9 cellular contexts compared by ENCODE assay signal in the genomic region with DNA sequence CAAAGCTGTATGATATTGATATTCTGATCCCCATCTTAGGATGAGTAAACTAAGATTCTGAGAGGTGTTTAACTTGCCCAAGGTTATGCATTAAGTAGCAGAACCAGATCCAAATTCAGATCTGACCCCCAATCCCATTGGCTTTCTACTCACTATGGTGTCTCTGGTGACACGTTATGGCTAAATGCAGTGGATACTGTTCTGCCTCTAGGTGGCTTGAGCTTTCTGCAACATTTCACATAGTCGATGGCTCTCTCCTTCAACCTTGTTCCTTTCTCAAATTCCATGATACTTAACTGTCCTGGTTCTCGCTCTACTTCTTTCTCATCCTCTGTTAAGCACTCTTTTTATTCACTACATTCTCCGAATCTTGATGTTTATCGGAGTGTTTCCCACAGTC. TPM values are rescaled to one million over a fixed set of nuclear protein-coding genes. Genes with fewer than 3 reads are reported as not detected.
DNase-seq lines count a peak whose midpoint lies in the region; ATAC-seq, FAIRE-seq and TF ChIP-seq lines count a peak whose summit lies in the region.
"Had no signal": no experiment of that assay in that cellular context is flagged by ENCODE, and none has a peak within 500 bp of the region (broad histone marks: within the 10 kb centered on the region; RNA-seq: fewer than 3 reads in every experiment).

No MANE protein-coding gene starts in this region.

- H3K4me3 Mint-ChIP-seq in activated CD4-positive, alpha-beta memory T cell treated with anti-CD3 and anti-CD28 coated beads, Interleukin-2, amount 10 ng/mL, durations not matched to agents 7 days and 5 days = no peak overlapping the region
- H3K4me3 Mint-ChIP-seq: naive B cell had no signal

- H3K79me2 ChIP-seq in keratinocyte (ENCODE audit: control insufficient read depth, insufficient read depth, low read length) = no peaks in the 10 kb centered on the region

- H3K9me3 Mint-ChIP-seq in activated CD4-positive, alpha-beta memory T cell treated with anti-CD3 and anti-CD28 coated beads, Interleukin-2, amount 10 ng/mL, durations not matched to agents 7 days and 5 days = no peaks in the 10 kb centered on the region
- H3K9me3 Mint-ChIP-seq: naive B cell had no signal

- dilution Hi-C loops in keratinocyte (cut with MboI; ENCODE audit: extremely low pct_ligation_motif_present, low sequenced_read_pairs) = no loop called here

- POLR2A ChIA-PET in activated CD4-positive, alpha-beta memory T cell treated with anti-CD3 and anti-CD28 coated beads, Interleukin-2, amount 10 ng/mL, durations not matched to agents 7 days and 5 days (lab: Charles Lee) = no interaction called here

- no peaks in the 10 kb centered on the region for H3K9me1 ChIP-seq in keratinocyte (ENCODE audit: control insufficient read depth, extremely low read depth, insufficient read depth, low read length)

- H3K4me2 ChIP-seq in keratinocyte (ENCODE audit: control insufficient read depth, extremely low read depth, insufficient read depth, low read depth, low read length) = no peak overlapping the region

- no peaks in the 10 kb centered on the region for H3K4me1 Mint-ChIP-seq in activated CD4-positive, alpha-beta memory T cell treated with anti-CD3 and anti-CD28 coated beads, Interleukin-2, amount 10 ng/mL, durations not matched to agents 7 days and 5 days
- H3K4me1 Mint-ChIP-seq: naive B cell had no signal

- no peak overlapping the region for H3K4me3 ChIP-seq in keratinocyte (ENCODE audit: control insufficient read depth in 2 of 3, extremely low read depth in 1 of 3, insufficient read depth in 2 of 3, low read depth in 1 of 3, low read length in 3 of 3)

- ATAC-seq in GM21825 (IDR thresholded peaks at IDR 0.05; ENCODE audit: unreplicated experiment) (peak; percentile 66), HG03196 (IDR thresholded peaks at IDR 0.05; ENCODE audit: unreplicated experiment) (no peak)

- no peaks in the 10 kb centered on the region for H4K20me1 ChIP-seq in keratinocyte (ENCODE audit: control insufficient read depth, extremely low read depth, insufficient read depth, low read length)

- DNase-seq in DMS53 (lab: John Stamatoyannopoulos, UW) = peak; percentile 62
- DNase-seq in RPMI7951 (ENCODE audit: low read depth) = peak; percentile 34
- no peak for DNase-seq in keratinocyte (ENCODE audit: low read depth, low spot score)
- DNase-seq in activated CD4-positive, alpha-beta T cell treated with anti-CD3 and anti-CD28 coated beads, Interleukin-2, amount 50 U/mL, for 1 hour = no peak
- no peak for DNase-seq in activated CD4-positive, alpha-beta memory T cell treated with anti-CD3 and anti-CD28 coated beads, Interleukin-2, amount 10 ng/mL, durations not matched to agents 7 days and 5 days
- DNase-seq in NCI-H1694 treated with DMSO at 0.1 percent for 48 hours (lab: John Stamatoyannopoulos, UW) = no peak
- DNase-seq: naive B cell had no signal

- H3K9ac ChIP-seq in keratinocyte (ENCODE audit: control insufficient read depth, extremely low read depth, insufficient read depth, low read length) = no peak overlapping the region

- no peak overlapping the region for H3K27ac ChIP-seq in keratinocyte (ENCODE audit: control insufficient read depth, insufficient read depth, low read length)

- CTCF ChIA-PET in activated CD4-positive, alpha-beta memory T cell treated with anti-CD3 and anti-CD28 coated beads, Interleukin-2, amount 10 ng/mL, durations not matched to agents 7 days and 5 days (lab: Charles Lee) = interaction anchor here (1.0 to 1.6 kb wide), 4 partner anchors 81 to 225 kb away, joined by 3 to 5 read pairs (median 3); no protein-coding TSS in a partner anchor

- no peak overlapping the region for H3K27ac Mint-ChIP-seq in activated CD4-positive, alpha-beta memory T cell treated with anti-CD3 and anti-CD28 coated beads, Interleukin-2, amount 10 ng/mL, durations not matched to agents 7 days and 5 days
- H3K27ac Mint-ChIP-seq: naive B cell had no signal

- peak; percentile 33 to 58 (median 39) for TF ChIP-seq CTCF in keratinocyte (optimal IDR thresholded peaks at IDR 0.05 in 1 of 3, IDR thresholded peaks at IDR 0.05 in 1 of 3, conservative IDR thresholded peaks at IDR 0.05 in 1 of 3; ENCODE audit: extremely low read depth in 1 of 3, insufficient read depth in 2 of 3, low read length in 3 of 3)

- H3K36me3 Mint-ChIP-seq in activated CD4-positive, alpha-beta memory T cell treated with anti-CD3 and anti-CD28 coated beads, Interleukin-2, amount 10 ng/mL, durations not matched to agents 7 days and 5 days (ENCODE audit: low read depth) = no peaks in the 10 kb centered on the region
- H3K36me3 Mint-ChIP-seq: naive B cell had no signal

- no peaks in the 10 kb centered on the region for H3K27me3 ChIP-seq in keratinocyte (ENCODE audit: control insufficient read depth, extremely low read depth, insufficient read depth, low read length)

- no peak overlapping the region for H2AFZ ChIP-seq in keratinocyte (ENCODE audit: control insufficient read depth, low read length)

- FAIRE-seq in keratinocyte (lab: Jason Lieb, UNC) = peak; percentile 34

- no peaks in the 10 kb centered on the region for H3K36me3 ChIP-seq in keratinocyte (ENCODE audit: control insufficient read depth in 2 of 2, extremely low read depth in 1 of 2, insufficient read depth in 2 of 2, low read length in 2 of 2)

- H3K27me3 Mint-ChIP-seq in activated CD4-positive, alpha-beta memory T cell treated with anti-CD3 and anti-CD28 coated beads, Interleukin-2, amount 10 ng/mL, durations not matched to agents 7 days and 5 days = peaks cover 13% of the 10 kb centered on the region

- H3K4me1 ChIP-seq in keratinocyte (ENCODE audit: control insufficient read depth, extremely low read depth, insufficient read depth, low read length) = peaks cover 21% of the 10 kb centered on the region

- no peaks in the 10 kb centered on the region for H3K9me3 ChIP-seq in keratinocyte (ENCODE audit: control insufficient read depth, low read depth, low read length)

RNA-seq across cellular contexts. Expression of a gene that starts 9.4 kb away (rescaled TPM):
- total RNA-seq in RPMI7951 (2014; rRNA removed; shearing (Covaris generic)) = not detected in 2 replicates
- polyA plus RNA-seq in keratinocyte = not detected in 3 replicates
- not detected for polyA plus RNA-seq in keratinocyte (2011; ENCODE audit: low read depth)
- polyA plus RNA-seq in keratinocyte (2011; cell fraction: cytosol; rRNA removed) = not detected in 2 replicates
- polyA plus RNA-seq in keratinocyte (2011; cell fraction: nucleus; rRNA removed) = not detected in 2 replicates
- polyA plus RNA-seq in keratinocyte (2012; ENCODE audit: low replicate concordance) = not detected in 2 replicates
- polyA minus RNA-seq in keratinocyte = not detected in 3 replicates
- polyA minus RNA-seq in keratinocyte (2011; cell fraction: cytosol; rRNA and poly(A)+ RNA removed) = not detected
- polyA minus RNA-seq in keratinocyte (2011; cell fraction: nucleus; rRNA and poly(A)+ RNA removed) = not detected in 2 replicates
- total RNA-seq in activated CD4-positive, alpha-beta memory T cell treated with anti-CD3 and anti-CD28 coated beads, Interleukin-2, amount 10 ng/mL, durations not matched to agents 7 days and 5 days = not detected

RNA-seq across cellular contexts. Expression of a gene that starts 22.0 kb away (rescaled TPM):
- 2.4 TPM in 2 replicates for total RNA-seq in RPMI7951 (2014; rRNA removed; shearing (Covaris generic))
- 0.33 to 0.77 TPM (median 0.39 TPM) in 3 replicates for polyA plus RNA-seq in keratinocyte
- polyA plus RNA-seq in keratinocyte (2011; ENCODE audit: low read depth) = not detected
- polyA plus RNA-seq in keratinocyte (2011; cell fraction: cytosol; rRNA removed) = 0.26 and 0.30 TPM in 2 replicates
- polyA plus RNA-seq in keratinocyte (2011; cell fraction: nucleus; rRNA removed) = 0.61 and 0.67 TPM in 2 replicates
- 0.08 and 0.62 TPM in 2 replicates for polyA plus RNA-seq in keratinocyte (2012; ENCODE audit: low replicate concordance)
- polyA minus RNA-seq in keratinocyte = 0.30 to 0.49 TPM (median 0.48 TPM) in 3 replicates
- polyA minus RNA-seq in keratinocyte (2011; cell fraction: cytosol; rRNA and poly(A)+ RNA removed) = 0.38 TPM
- 0.63 and 1.1 TPM in 2 replicates for polyA minus RNA-seq in keratinocyte (2011; cell fraction: nucleus; rRNA and poly(A)+ RNA removed)
- total RNA-seq in activated CD4-positive, alpha-beta memory T cell treated with anti-CD3 and anti-CD28 coated beads, Interleukin-2, amount 10 ng/mL, durations not matched to agents 7 days and 5 days = 1 to 10 TPM; 6.1 to 6.2 TPM

RNA-seq across cellular contexts. Expression of a gene that starts 27.9 kb away (rescaled TPM):
- 18.1 and 24.2 TPM in 2 replicates for total RNA-seq in RPMI7951 (2014; rRNA removed; shearing (Covaris generic))
- 7.9 to 17.1 TPM (median 15.0 TPM) in 3 replicates for polyA plus RNA-seq in keratinocyte
- polyA plus RNA-seq in keratinocyte (2011; ENCODE audit: low read depth) = 57.7 TPM
- polyA plus RNA-seq in keratinocyte (2011; cell fraction: cytosol; rRNA removed) = 4.7 and 10.5 TPM in 2 replicates
- polyA plus RNA-seq in keratinocyte (2011; cell fraction: nucleus; rRNA removed) = 18.3 and 25.2 TPM in 2 replicates
- polyA plus RNA-seq in keratinocyte (2012; ENCODE audit: low replicate concordance) = 7.6 and 15.6 TPM in 2 replicates
- polyA minus RNA-seq in keratinocyte = 1.2 to 7.2 TPM (median 4.1 TPM) in 3 replicates
- polyA minus RNA-seq in keratinocyte (2011; cell fraction: cytosol; rRNA and poly(A)+ RNA removed) = 5.2 TPM
- 3.3 and 4.7 TPM in 2 replicates for polyA minus RNA-seq in keratinocyte (2011; cell fraction: nucleus; rRNA and poly(A)+ RNA removed)
- total RNA-seq in activated CD4-positive, alpha-beta memory T cell treated with anti-CD3 and anti-CD28 coated beads, Interleukin-2, amount 10 ng/mL, durations not matched to agents 7 days and 5 days = 10 to 100 TPM; 26.9 to 27.0 TPM

RNA-seq across cellular contexts. Expression of a gene that starts 28.0 kb away (rescaled TPM):
- total RNA-seq in RPMI7951 (2014; rRNA removed; shearing (Covaris generic)) = 27.0 and 30.3 TPM in 2 replicates
- polyA plus RNA-seq in keratinocyte = 6.9 to 12.4 TPM (median 7.0 TPM) in 3 replicates
- 7.5 TPM for polyA plus RNA-seq in keratinocyte (2011; ENCODE audit: low read depth)
- polyA plus RNA-seq in keratinocyte (2011; cell fraction: cytosol; rRNA removed) = 4.3 and 9.6 TPM in 2 replicates
- 11.8 and 14.6 TPM in 2 replicates for polyA plus RNA-seq in keratinocyte (2011; cell fraction: nucleus; rRNA removed)
- 6.3 and 9.9 TPM in 2 replicates for polyA plus RNA-seq in keratinocyte (2012; ENCODE audit: low replicate concordance)
- polyA minus RNA-seq in keratinocyte = 2.0 to 12.9 TPM (median 4.6 TPM) in 3 replicates
- 9.0 TPM for polyA minus RNA-seq in keratinocyte (2011; cell fraction: cytosol; rRNA and poly(A)+ RNA removed)
- 8.1 and 18.7 TPM in 2 replicates for polyA minus RNA-seq in keratinocyte (2011; cell fraction: nucleus; rRNA and poly(A)+ RNA removed)
- total RNA-seq in activated CD4-positive, alpha-beta memory T cell treated with anti-CD3 and anti-CD28 coated beads, Interleukin-2, amount 10 ng/mL, durations not matched to agents 7 days and 5 days = 10 to 100 TPM; 35.7 to 37.0 TPM

RNA-seq across cellular contexts. Expression of a gene that starts 45.5 kb away (rescaled TPM):
- 0.48 and 0.78 TPM in 2 replicates for total RNA-seq in RPMI7951 (2014; rRNA removed; shearing (Covaris generic))
- polyA plus RNA-seq in keratinocyte = 0.14 to 0.37 TPM (median 0.16 TPM) in 3 replicates
- polyA plus RNA-seq in keratinocyte (2011; ENCODE audit: low read depth) = not detected
- polyA plus RNA-seq in keratinocyte (2011; cell fraction: cytosol; rRNA removed) = 0.15 and 0.16 TPM in 2 replicates
- 0.29 and 0.67 TPM in 2 replicates for polyA plus RNA-seq in keratinocyte (2011; cell fraction: nucleus; rRNA removed)
- 0.07 and 0.15 TPM in 2 replicates for polyA plus RNA-seq in keratinocyte (2012; ENCODE audit: low replicate concordance)
- polyA minus RNA-seq in keratinocyte = 0.61 TPM in 1 of 3 replicates, not detected in the others
- 0.58 TPM for polyA minus RNA-seq in keratinocyte (2011; cell fraction: cytosol; rRNA and poly(A)+ RNA removed)
- 0.32 and 0.39 TPM in 2 replicates for polyA minus RNA-seq in keratinocyte (2011; cell fraction: nucleus; rRNA and poly(A)+ RNA removed)
- 1 to 10 TPM in 1 of 2 experiments, under 1 TPM in 1; 0.60 to 1.1 TPM for total RNA-seq in activated CD4-positive, alpha-beta memory T cell treated with anti-CD3 and anti-CD28 coated beads, Interleukin-2, amount 10 ng/mL, durations not matched to agents 7 days and 5 days

Comparison
In these comparisons a context has a peak if more than half of its experiments do, and no peak if none do; other contexts are left out.
1. DNase-seq: peak in DMS53 (single experiment) and RPMI7951 (single experiment); none in keratinocyte (single experiment), activated CD4-positive, alpha-beta T cell treated with anti-CD3 and anti-CD28 coated beads, Interleukin-2, amount 50 U/mL, for 1 hour (single experiment), activated CD4-positive, alpha-beta memory T cell treated with anti-CD3 and anti-CD28 coated beads, Interleukin-2, amount 10 ng/mL, durations not matched to agents 7 days and 5 days (single experiment) and NCI-H1694 treated with DMSO at 0.1 percent for 48 hours (single experiment).